ENCODE assay signal across 8 cellular contexts in the genomic region with DNA sequence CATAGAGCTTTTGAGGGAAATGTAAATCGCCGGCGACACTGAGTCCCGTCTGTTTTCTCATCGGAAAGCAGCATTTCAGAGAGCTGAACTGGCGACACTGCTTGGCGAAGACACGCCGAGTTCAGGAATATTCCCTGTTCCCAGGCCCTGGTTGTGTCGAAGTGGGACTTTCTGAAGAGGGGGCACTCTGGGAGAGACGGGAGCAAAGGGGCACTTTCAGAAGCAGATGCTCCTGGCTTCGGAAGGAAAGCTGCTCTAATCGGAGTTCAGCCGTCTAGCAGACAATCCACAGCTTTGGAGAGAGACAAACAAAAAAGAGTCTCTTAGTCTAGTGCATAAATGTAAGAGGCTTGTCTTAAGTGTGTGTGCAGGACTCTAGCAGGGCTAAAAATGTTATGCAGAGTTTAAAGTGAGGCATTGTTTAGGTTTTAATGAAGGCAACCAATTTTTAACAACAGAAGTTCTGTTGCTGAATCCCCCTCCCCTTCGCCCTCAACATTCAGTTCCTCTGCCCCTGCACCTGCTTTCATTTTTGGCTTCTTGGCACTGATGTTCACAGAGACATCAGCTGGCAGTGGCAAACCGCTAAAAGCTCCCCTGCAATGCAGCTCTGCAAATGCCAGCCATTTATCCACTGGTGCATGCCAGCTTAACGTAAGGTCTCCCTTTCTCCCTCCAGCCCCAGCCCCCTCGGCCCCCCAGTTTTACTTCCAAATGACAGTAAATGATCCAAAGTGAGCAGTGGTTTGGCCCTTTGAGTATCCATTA.
A peak's percentile ranks its signal among the peaks of the same experiment; 100 is the strongest.
DNase-seq lines count a peak whose midpoint lies in the region; ATAC-seq and TF ChIP-seq lines count a peak whose summit lies in the region.

No MANE protein-coding gene starts in this region.

- peak overlapping the region; percentile 91 for H3K27ac Mint-ChIP-seq in neural crest cell (ENCODE audit: unreplicated experiment)
- no peak overlapping the region for H3K27ac Mint-ChIP-seq in stimulated activated naive B cell treated with anti-CD40 and anti-IgM and Interleukin-4, amounts not matched to agents 10 μg/mL and 1 μg/mL and 100 μg/mL, for 72 hours

- DNase-seq in COR-L47 (lab: John Stamatoyannopoulos, UW) (peak; percentile 88), NCI-H2196 (lab: John Stamatoyannopoulos, UW; ENCODE audit: unreplicated experiment) (peak; percentile 90), epithelial cell of proximal tubule (ENCODE audit: low read depth) (no peak), neural crest cell (ENCODE audit: low read depth, low spot score) (peak; percentile 2), omental fat pad (ENCODE audit: low spot score) (no peak), T-helper 2 cell (no peak)
- DNase-seq in stimulated activated naive B cell treated with anti-CD40 and anti-IgM and Interleukin-4, amounts not matched to agents 10 μg/mL and 1 μg/mL and 100 μg/mL, for 72 hours = no peak
- no peak for DNase-seq in stimulated activated CD4-positive, alpha-beta T cell treated with anti-CD3 and anti-CD28 coated beads, Interleukin-12 subunit alpha, Interleukin-12 subunit beta, amount 100 ng/mL, for 4 hours

- no peak for ATAC-seq in stimulated activated naive B cell treated with anti-CD40 and anti-IgM and Interleukin-4, amounts not matched to agents 10 μg/mL and 1 μg/mL and 100 μg/mL, for 72 hours (replicated peaks)
- ATAC-seq in omental fat pad (ENCODE audit: low FRiP score) = no peak

- peak overlapping the region; percentile 52 for H3K4me3 ChIP-seq in epithelial cell of proximal tubule (ENCODE audit: low read depth, low read length)

- H3K27me3 Mint-ChIP-seq in neural crest cell (ENCODE audit: low read depth) = no peaks in the 10 kb centered on the region
- H3K27me3 Mint-ChIP-seq in stimulated activated naive B cell treated with anti-CD40 and anti-IgM and Interleukin-4, amounts not matched to agents 10 μg/mL and 1 μg/mL and 100 μg/mL, for 72 hours = peaks cover 8 to 10% of the 10 kb centered on the region in 2 donors

- no peak for TF ChIP-seq CTCF in epithelial cell of proximal tubule (conservative IDR thresholded peaks at IDR 0.05; ENCODE audit: low read depth, low read length)
- no peak for TF ChIP-seq CTCF in neural crest cell (conservative IDR thresholded peaks at IDR 0.05)
- no peak for TF ChIP-seq CTCF in omental fat pad (IDR thresholded peaks at IDR 0.05)

- peak overlapping the region; percentile 75 for H3K4me3 Mint-ChIP-seq in neural crest cell
- H3K4me3 Mint-ChIP-seq in stimulated activated naive B cell treated with anti-CD40 and anti-IgM and Interleukin-4, amounts not matched to agents 10 μg/mL and 1 μg/mL and 100 μg/mL, for 72 hours = peak overlapping the region in 1 of 2 donors; percentile 22

- H3K36me3 Mint-ChIP-seq in neural crest cell (ENCODE audit: low read depth) = no peaks in the 10 kb centered on the region
- no peaks in the 10 kb centered on the region for H3K36me3 Mint-ChIP-seq in stimulated activated naive B cell treated with anti-CD40 and anti-IgM and Interleukin-4, amounts not matched to agents 10 μg/mL and 1 μg/mL and 100 μg/mL, for 72 hours

- H3K9me3 Mint-ChIP-seq in neural crest cell = peaks cover 4% of the 10 kb centered on the region
- H3K9me3 Mint-ChIP-seq in stimulated activated naive B cell treated with anti-CD40 and anti-IgM and Interleukin-4, amounts not matched to agents 10 μg/mL and 1 μg/mL and 100 μg/mL, for 72 hours = peaks cover 0 to 4% of the 10 kb centered on the region in 2 donors

- peaks cover 24% of the 10 kb centered on the region for H3K4me1 Mint-ChIP-seq in neural crest cell
- peaks cover 5 to 8% of the 10 kb centered on the region in 2 donors for H3K4me1 Mint-ChIP-seq in stimulated activated naive B cell treated with anti-CD40 and anti-IgM and Interleukin-4, amounts not matched to agents 10 μg/mL and 1 μg/mL and 100 μg/mL, for 72 hours

Comparison
In these comparisons a context has a peak if more than half of its experiments do, and no peak if none do; other contexts are left out.
1. DNase-seq: peak in COR-L47 (single experiment), NCI-H2196 (single experiment) and neural crest cell (single experiment); none in epithelial cell of proximal tubule (single experiment), stimulated activated naive B cell treated with anti-CD40 and anti-IgM and Interleukin-4, amounts not matched to agents 10 μg/mL and 1 μg/mL and 100 μg/mL, for 72 hours (single experiment), omental fat pad (single experiment), T-helper 2 cell (0 of 5) and stimulated activated CD4-positive, alpha-beta T cell treated with anti-CD3 and anti-CD28 coated beads, Interleukin-12 subunit alpha, Interleukin-12 subunit beta, amount 100 ng/mL, for 4 hours (single experiment).